In the genomic region with DNA sequence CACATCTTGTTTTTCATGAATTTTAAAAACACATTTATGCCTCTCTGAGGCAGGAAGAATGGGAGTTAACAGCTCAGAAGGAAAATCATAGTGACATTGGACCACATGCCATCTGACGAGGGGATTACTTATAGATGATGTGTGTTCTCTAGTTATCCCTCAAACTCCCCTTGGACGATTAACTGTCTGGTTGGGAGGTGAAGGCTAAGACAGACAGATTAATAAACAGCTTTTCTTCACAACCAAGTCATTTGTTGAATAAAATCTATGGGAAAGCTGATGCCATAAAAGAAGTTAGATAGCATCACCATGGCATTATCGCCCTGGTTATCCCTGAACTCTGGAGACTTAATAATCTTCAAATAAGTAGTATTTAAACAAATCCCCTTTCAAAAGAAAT, we compare ENCODE assay signal across 17 cellular contexts.
DNase-seq lines count a peak whose midpoint lies in the region; ATAC-seq and TF ChIP-seq lines count a peak whose summit lies in the region.
"Had no signal": no experiment of that assay in that cellular context is flagged by ENCODE, and none has a peak within 500 bp of the region (broad histone marks: within the 10 kb centered on the region; RNA-seq: fewer than 3 reads in every experiment).

No MANE protein-coding gene starts in this region.

- H3K9me3 ChIP-seq in OCI-LY3 (ENCODE audit: insufficient read depth, low read length): no peaks in the 10 kb centered on the region
- no peaks in the 10 kb centered on the region for H3K9me3 ChIP-seq in fibroblast of lung (ENCODE audit: control insufficient read depth, insufficient read depth, low read depth, low read length)
- H3K9me3 ChIP-seq: Peyer's patch, stomach, upper lobe of left lung had no signal

- no peak for TF ChIP-seq CTCF in OCI-LY3 (IDR thresholded peaks at IDR 0.05; ENCODE audit: low read depth, low read length)
- TF ChIP-seq CTCF in fibroblast of lung (conservative IDR thresholded peaks at IDR 0.05 in 1 of 2, IDR thresholded peaks at IDR 0.05 in 1 of 2; ENCODE audit: low read depth in 1 of 2, low read length in 2 of 2): no peak

- peaks cover 28% of the 10 kb centered on the region for H3K36me3 Mint-ChIP-seq in activated CD8-positive, alpha-beta memory T cell treated with anti-CD3 and anti-CD28 coated beads, Interleukin-2, amount 10 ng/mL, durations not matched to agents 7 days and 5 days
- peaks cover 15% of the 10 kb centered on the region for H3K36me3 Mint-ChIP-seq in stimulated activated effector memory CD8-positive, alpha-beta T cell treated with anti-CD3 and anti-CD28 coated beads, Interleukin-12 subunit alpha, Interleukin-12 subunit beta, amount 100 ng/mL, for 72 hours
- H3K36me3 Mint-ChIP-seq: activated naive CD8-positive, alpha-beta T cell had no signal

- peak overlapping the region; percentile 86 for H3K27ac Mint-ChIP-seq in activated CD8-positive, alpha-beta memory T cell treated with anti-CD3 and anti-CD28 coated beads, Interleukin-2, amount 10 ng/mL, durations not matched to agents 7 days and 5 days
- H3K27ac Mint-ChIP-seq in stimulated activated effector memory CD8-positive, alpha-beta T cell treated with anti-CD3 and anti-CD28 coated beads, Interleukin-12 subunit alpha, Interleukin-12 subunit beta, amount 100 ng/mL, for 72 hours: peak overlapping the region; percentile 97
- H3K27ac Mint-ChIP-seq: activated naive CD8-positive, alpha-beta T cell had no signal

- H3K4me1 ChIP-seq in OCI-LY3 (ENCODE audit: low read length) (peaks cover 61% of the 10 kb centered on the region), fibroblast of lung (ENCODE audit: control insufficient read depth, extremely low read depth, insufficient read depth, low read length) (peaks cover 11% of the 10 kb centered on the region)

- peaks cover 65% of the 10 kb centered on the region for H3K4me1 Mint-ChIP-seq in activated CD8-positive, alpha-beta memory T cell treated with anti-CD3 and anti-CD28 coated beads, Interleukin-2, amount 10 ng/mL, durations not matched to agents 7 days and 5 days
- peaks cover 65% of the 10 kb centered on the region for H3K4me1 Mint-ChIP-seq in stimulated activated effector memory CD8-positive, alpha-beta T cell treated with anti-CD3 and anti-CD28 coated beads, Interleukin-12 subunit alpha, Interleukin-12 subunit beta, amount 100 ng/mL, for 72 hours

- peaks cover 6% of the 10 kb centered on the region for H3K9me3 Mint-ChIP-seq in activated CD8-positive, alpha-beta memory T cell treated with anti-CD3 and anti-CD28 coated beads, Interleukin-2, amount 10 ng/mL, durations not matched to agents 7 days and 5 days (ENCODE audit: low read depth)
- no peaks in the 10 kb centered on the region for H3K9me3 Mint-ChIP-seq in stimulated activated effector memory CD8-positive, alpha-beta T cell treated with anti-CD3 and anti-CD28 coated beads, Interleukin-12 subunit alpha, Interleukin-12 subunit beta, amount 100 ng/mL, for 72 hours
- H3K9me3 Mint-ChIP-seq: activated T-cell treated with anti-CD3 and anti-CD28 coated beads, Interleukin-2, amount 50 U/mL, for 4 hours had no signal

- no peaks in the 10 kb centered on the region for H3K27me3 Mint-ChIP-seq in activated CD8-positive, alpha-beta memory T cell treated with anti-CD3 and anti-CD28 coated beads, Interleukin-2, amount 10 ng/mL, durations not matched to agents 7 days and 5 days

- no peaks in the 10 kb centered on the region for H3K36me3 ChIP-seq in OCI-LY3 (replicated peaks; ENCODE audit: low read depth, low read length)
- no peaks in the 10 kb centered on the region for H3K36me3 ChIP-seq in fibroblast of lung (ENCODE audit: control insufficient read depth, insufficient read depth, low read length)
- H3K36me3 ChIP-seq: Peyer's patch, stomach, upper lobe of left lung had no signal

- H3K4me3 Mint-ChIP-seq in activated CD8-positive, alpha-beta memory T cell treated with anti-CD3 and anti-CD28 coated beads, Interleukin-2, amount 10 ng/mL, durations not matched to agents 7 days and 5 days: peak overlapping the region; percentile 63
- peak overlapping the region; percentile 74 for H3K4me3 Mint-ChIP-seq in stimulated activated effector memory CD8-positive, alpha-beta T cell treated with anti-CD3 and anti-CD28 coated beads, Interleukin-12 subunit alpha, Interleukin-12 subunit beta, amount 100 ng/mL, for 72 hours
- H3K4me3 Mint-ChIP-seq: activated naive CD8-positive, alpha-beta T cell had no signal

- CTCF ChIA-PET in activated CD8-positive, alpha-beta memory T cell treated with anti-CD3 and anti-CD28 coated beads, Interleukin-2, amount 10 ng/mL, durations not matched to agents 7 days and 5 days (lab: Charles Lee): interaction anchor here (0.5 to 4.6 kb wide), 14 partner anchors 24 to 1084 kb away, joined by 3 to 23 read pairs (median 4); a partner anchor contains a TSS

- ATAC-seq in activated CD8-positive, alpha-beta memory T cell treated with anti-CD3 and anti-CD28 coated beads, Interleukin-2, amount 10 ng/mL, durations not matched to agents 7 days and 5 days: no peak
- ATAC-seq in stimulated activated effector memory CD8-positive, alpha-beta T cell treated with anti-CD3 and anti-CD28 coated beads, Interleukin-12 subunit alpha, Interleukin-12 subunit beta, amount 100 ng/mL, for 72 hours: no peak
- ATAC-seq in HG03571 (IDR thresholded peaks at IDR 0.05; ENCODE audit: unreplicated experiment): no peak
- ATAC-seq: activated T-cell treated with anti-CD3 and anti-CD28 coated beads, Interleukin-2, amount 50 U/mL, for 4 hours; right cardiac atrium had no signal

- H3K4me3 ChIP-seq in OCI-LY3 (ENCODE audit: low read length) (no peak overlapping the region), fibroblast of lung (replicated peaks in 1 of 4; ENCODE audit: control extremely low read depth in 1 of 4, insufficient read depth in 1 of 4, low read depth in 3 of 4, low read length in 4 of 4) (no peak overlapping the region)
- H3K4me3 ChIP-seq: Peyer's patch, stomach, upper lobe of left lung had no signal

- DNase-seq in activated CD8-positive, alpha-beta memory T cell treated with anti-CD3 and anti-CD28 coated beads, Interleukin-2, amount 10 ng/mL, durations not matched to agents 7 days and 5 days: no peak
- DNase-seq in activated CD8-positive, alpha-beta memory T cell treated with anti-CD3 and anti-CD28 coated beads for 24 hours: no peak
- no peak for DNase-seq in fibroblast of lung (ENCODE audit: low read depth in 2 of 2)
- no peak for DNase-seq in stimulated activated effector memory CD8-positive, alpha-beta T cell treated with anti-CD3 and anti-CD28 coated beads, Interleukin-12 subunit alpha, Interleukin-12 subunit beta, amount 100 ng/mL, for 72 hours (ENCODE audit: low spot score in 2 of 2)
- no peak for DNase-seq in cortex of kidney (lab: John Stamatoyannopoulos, UW)
- DNase-seq in activated CD4-positive, alpha-beta T cell treated with anti-CD3 and anti-CD28 coated beads for 1 hour: no peak
- DNase-seq: activated T-cell treated with anti-CD3 and anti-CD28 coated beads, Interleukin-2, amount 50 U/mL, for 4 hours; NCI-H1048; NCI-H2081; stimulated activated CD4-positive, alpha-beta T cell treated with anti-CD3 and anti-CD28 coated beads, Interleukin-1b, Interleukin-23, amount 100 ng/mL, for 48 hours; upper lobe of left lung had no signal

- H4K20me1 ChIP-seq in OCI-LY3 (ENCODE audit: insufficient read depth, low read length) (no peaks in the 10 kb centered on the region), fibroblast of lung (ENCODE audit: control insufficient read depth, extremely low read depth, insufficient read depth, low read length) (no peaks in the 10 kb centered on the region)

- H3K4me2 ChIP-seq in OCI-LY3 (ENCODE audit: low read length) (peak overlapping the region; percentile 13; the same call in 1 of the 2 replicates), fibroblast of lung (ENCODE audit: extremely low read depth, insufficient read depth, low read length) (peak overlapping the region; percentile 81)

- H3K79me2 ChIP-seq in OCI-LY3 (ENCODE audit: low read length) (no peaks in the 10 kb centered on the region), fibroblast of lung (ENCODE audit: control insufficient read depth, insufficient read depth, low read length) (no peaks in the 10 kb centered on the region)

- H2AFZ ChIP-seq in OCI-LY3 (ENCODE audit: low read depth, low read length): no peak overlapping the region
- H2AFZ ChIP-seq in fibroblast of lung (ENCODE audit: low read length): no peak overlapping the region

- H3K27me3 ChIP-seq in OCI-LY3 (ENCODE audit: low read depth, low read length) (no peaks in the 10 kb centered on the region), fibroblast of lung (ENCODE audit: control insufficient read depth, insufficient read depth, low read length) (no peaks in the 10 kb centered on the region)
- H3K27me3 ChIP-seq: Peyer's patch, stomach, upper lobe of left lung had no signal

- no peak overlapping the region for H3K9ac ChIP-seq in OCI-LY3 (ENCODE audit: low read length)
- no peak overlapping the region for H3K9ac ChIP-seq in fibroblast of lung (ENCODE audit: insufficient read depth, low read length)

- H3K27ac ChIP-seq in OCI-LY3 (ENCODE audit: low read length): no peak overlapping the region
- no peak overlapping the region for H3K27ac ChIP-seq in fibroblast of lung (ENCODE audit: insufficient read depth, low read length)
- H3K27ac ChIP-seq: upper lobe of left lung had no signal
